In genomic region chr16:88451586-88452484, GRCh38 we compare ENCODE assay signal across 9 cellular contexts. TPM values are rescaled to one million over a fixed set of nuclear protein-coding genes. Genes with fewer than 3 reads are reported as not detected.
A peak's percentile ranks its signal among the peaks of the same experiment; 100 is the strongest.
DNase-seq lines count a peak whose midpoint lies in the region; FAIRE-seq and TF ChIP-seq lines count a peak whose summit lies in the region.
"Had no signal": no experiment of that assay in that cellular context is flagged by ENCODE, and none has a peak within 500 bp of the region (broad histone marks: within the 10 kb centered on the region; RNA-seq: fewer than 3 reads in every experiment).

No MANE protein-coding gene starts in this region.

- POLR2A ChIA-PET in endothelial cell of umbilical vein (lab: Charles Lee) = interaction anchor here (1.0 kb wide), 1 partner anchor 52 kb away, joined by 4 read pairs; no protein-coding TSS in a partner anchor

- H3K27ac ChIP-seq in Peyer's patch = peak overlapping the region in 2 of 4 donors; percentile 71 to 92
- H3K27ac ChIP-seq in endothelial cell of umbilical vein (ENCODE audit: insufficient read depth, low read depth, low read length) = peak overlapping the region; percentile 73
- H3K27ac ChIP-seq in smooth muscle cell (ENCODE audit: low read depth) = no peak overlapping the region

- H3K9me1 ChIP-seq in endothelial cell of umbilical vein (replicated peaks; ENCODE audit: control insufficient read depth, extremely low read depth, insufficient read depth, low read length) = no peaks in the 10 kb centered on the region

- peaks cover 10% of the 10 kb centered on the region for H3K79me2 ChIP-seq in endothelial cell of umbilical vein (ENCODE audit: control insufficient read depth, insufficient read depth, low read length)
- H3K79me2 ChIP-seq in smooth muscle cell (ENCODE audit: low read depth) = no peaks in the 10 kb centered on the region

- TF ChIP-seq CTCF in Peyer's patch (IDR thresholded peaks at IDR 0.05) = no peak
- no peak for TF ChIP-seq CTCF in endothelial cell of umbilical vein (IDR thresholded peaks at IDR 0.05; ENCODE audit: extremely low read depth in 1 of 2, insufficient read depth in 1 of 2, low read depth in 1 of 2, low read length in 2 of 2)
- no peak for TF ChIP-seq CTCF in smooth muscle cell (IDR thresholded peaks at IDR 0.05; ENCODE audit: borderline replicate concordance, insufficient read depth, poor library complexity, severe bottlenecking)
- no peak for TF ChIP-seq CTCF in D721Med (IDR thresholded peaks at IDR 0.05; ENCODE audit: insufficient read depth, missing control alignments)

- H3K36me3 ChIP-seq in Peyer's patch = no peaks in the 10 kb centered on the region
- no peaks in the 10 kb centered on the region for H3K36me3 ChIP-seq in endothelial cell of umbilical vein (ENCODE audit: control insufficient read depth in 2 of 2, extremely low read depth in 1 of 2, insufficient read depth in 2 of 2, low read length in 2 of 2)
- H3K36me3 ChIP-seq in smooth muscle cell (ENCODE audit: low read depth) = no peaks in the 10 kb centered on the region

- CTCF ChIA-PET in endothelial cell of umbilical vein (lab: Charles Lee) = interaction anchor here (1.0 to 1.7 kb wide), 5 partner anchors 8 to 48 kb away, joined by 3 to 5 read pairs (median 3); no protein-coding TSS in a partner anchor

- H3K4me2 ChIP-seq in endothelial cell of umbilical vein (ENCODE audit: insufficient read depth, low read length) (peak overlapping the region; percentile 53), smooth muscle cell (peak overlapping the region; percentile 71)

- 79% methylated on average over 29 of the region's 30 CpGs for WGBS in smooth muscle cell (ENCODE audit: low lambda C conversion rate)

- TF ChIP-seq POLR2A in Peyer's patch (IDR thresholded peaks at IDR 0.05) (no peak), endothelial cell of umbilical vein (IDR thresholded peaks at IDR 0.05; ENCODE audit: low read depth, low read length) (no peak)

- H3K4me3 ChIP-seq in Peyer's patch = peak overlapping the region in 3 of 4 donors; percentile 70 to 95 (median 74)
- no peak overlapping the region for H3K4me3 ChIP-seq in endothelial cell of umbilical vein (replicated peaks in 1 of 3; ENCODE audit: insufficient read depth in 1 of 3, low read depth in 1 of 3, low read length in 3 of 3)
- no peak overlapping the region for H3K4me3 ChIP-seq in smooth muscle cell

- no peak for FAIRE-seq in endothelial cell of umbilical vein (lab: Jason Lieb, UNC)
- no peak for FAIRE-seq in D721Med (lab: Jason Lieb, UNC)
- FAIRE-seq: A204.1 had no signal

- intact Hi-C loops in endothelial cell of umbilical vein (cut with micrococcal nuclease) = loop anchor here (2.0 to 5.0 kb wide), 2 partner anchors 75 to 120 kb away; partner anchors contain the start of gene ZC3H18

- no TSS peak for BruUV-seq in endothelial cell of umbilical vein (replicated peaks; lab: Mats Ljungman, UMichigan)

- H2AFZ ChIP-seq in endothelial cell of umbilical vein (ENCODE audit: low read depth, low read length) (peak overlapping the region; percentile 94), smooth muscle cell (ENCODE audit: low read depth) (no peak overlapping the region)

- H3F3A ChIP-seq in smooth muscle cell (ENCODE audit: low read depth) = no peaks in the 10 kb centered on the region

- H3K9ac ChIP-seq in endothelial cell of umbilical vein (replicated peaks; ENCODE audit: extremely low read depth, insufficient read depth, low read length) = no peak overlapping the region
- H3K9ac ChIP-seq in smooth muscle cell (ENCODE audit: low read depth) = no peak overlapping the region

- H4K20me1 ChIP-seq in endothelial cell of umbilical vein (replicated peaks; ENCODE audit: control insufficient read depth, extremely low read depth, insufficient read depth, low read length) (no peaks in the 10 kb centered on the region), smooth muscle cell (ENCODE audit: low read depth) (peaks cover 32% of the 10 kb centered on the region)

- no peaks in the 10 kb centered on the region for H3K9me3 ChIP-seq in Peyer's patch
- no peaks in the 10 kb centered on the region for H3K9me3 ChIP-seq in endothelial cell of umbilical vein (replicated peaks; ENCODE audit: control insufficient read depth, insufficient read depth, low read length)
- no peaks in the 10 kb centered on the region for H3K9me3 ChIP-seq in smooth muscle cell (replicated peaks; ENCODE audit: low read depth)

- no peaks in the 10 kb centered on the region for H3K27me3 ChIP-seq in Peyer's patch
- no peaks in the 10 kb centered on the region for H3K27me3 ChIP-seq in endothelial cell of umbilical vein (ENCODE audit: control insufficient read depth in 2 of 2, insufficient read depth in 2 of 2, low read length in 2 of 2)
- H3K27me3 ChIP-seq in smooth muscle cell (ENCODE audit: low read depth) = no peaks in the 10 kb centered on the region

- H3K4me1 ChIP-seq in Peyer's patch = peaks cover 0 to 40% (median 25%) of the 10 kb centered on the region in 4 donors
- H3K4me1 ChIP-seq in endothelial cell of umbilical vein (ENCODE audit: control insufficient read depth, extremely low read depth, insufficient read depth, low read length) = peaks cover 24% of the 10 kb centered on the region
- H3K4me1 ChIP-seq in smooth muscle cell (ENCODE audit: low read depth) = peaks cover 16% of the 10 kb centered on the region

- dilution Hi-C loops in endothelial cell of umbilical vein (cut with MboI; ENCODE audit: extremely low pct_ligation_motif_present, low sequenced_read_pairs) = no loop called here

- DNase-seq in DMS 273 (lab: John Stamatoyannopoulos, UW; ENCODE audit: unreplicated experiment) = peak; percentile 37
- no peak for DNase-seq in DMS 273 treated with DMSO at 0.1 percent for 48 hours (lab: John Stamatoyannopoulos, UW)
- DNase-seq in Peyer's patch = no peak
- peak; percentile 12 for DNase-seq in endothelial cell of umbilical vein (ENCODE audit: low read depth, low spot score)
- no peak for DNase-seq in smooth muscle cell (lab: John Stamatoyannopoulos, UW; ENCODE audit: unreplicated experiment)
- no peak for DNase-seq in D721Med (ENCODE audit: insufficient read length, low spot score)
- no peak for DNase-seq in COLO829 (ENCODE audit: low spot score)
- no peak for DNase-seq in SIG-M5 treated with dmso at 0.1 percent for 504 hours (lab: John Stamatoyannopoulos, UW; ENCODE audit: unreplicated experiment)

TF ChIP-seq in endothelial cell of umbilical vein, 7 proteins besides CTCF, POLR2A, EP300 and RAD21:
- no peak for TF ChIP-seq JUN (IDR thresholded peaks at IDR 0.05; ENCODE audit: borderline replicate concordance, insufficient read depth, insufficient read length, low read depth)
- TF ChIP-seq MAX (IDR thresholded peaks at IDR 0.05; ENCODE audit: insufficient read depth, insufficient read length) = no peak
- TF ChIP-seq GATA2 (IDR thresholded peaks at IDR 0.05; ENCODE audit: insufficient read depth, insufficient read length, low read depth, low read length) = no peak
- no peak for TF ChIP-seq POLR2AphosphoS5 (IDR thresholded peaks at IDR 0.05; ENCODE audit: insufficient read depth, low read depth, low read length)
- no peak for TF ChIP-seq MYC (IDR thresholded peaks at IDR 0.05; ENCODE audit: low read depth, low read length)
- no peak for TF ChIP-seq EZH2 (IDR thresholded peaks at IDR 0.05; ENCODE audit: borderline replicate concordance, low read depth, low read length, severe bottlenecking)
- TF ChIP-seq FOS (IDR thresholded peaks at IDR 0.05; ENCODE audit: borderline replicate concordance, insufficient read depth, low read length) = no peak

RNA-seq across cellular contexts. Expression of gene ZFPM1, which starts 1.2 kb away (rescaled TPM):
- total RNA-seq in Peyer's patch (1 to 10 TPM; 3.0 to 7.9 (median 4.9) TPM), endothelial cell of umbilical vein (7.5 and 8.2 TPM in 2 replicates), smooth muscle cell (0.99 and 1.2 TPM in 2 replicates)
- polyA plus RNA-seq in endothelial cell of umbilical vein (0.37 and 0.72 TPM in 2 replicates), smooth muscle cell (4.9 and 6.6 TPM in 2 replicates)
- polyA plus RNA-seq in endothelial cell of umbilical vein (2011; cell fraction: cytosol; rRNA removed) = 0.40 and 0.87 TPM in 2 replicates
- 1.8 and 2.1 TPM in 2 replicates for polyA plus RNA-seq in endothelial cell of umbilical vein (2011; cell fraction: nucleus; rRNA removed)
- 2.3 and 5.3 TPM in 2 replicates for polyA plus RNA-seq in endothelial cell of umbilical vein (2012)
- 0.36 and 0.66 TPM in 2 replicates for polyA minus RNA-seq in endothelial cell of umbilical vein
- polyA minus RNA-seq in endothelial cell of umbilical vein (2011; cell fraction: cytosol; rRNA and poly(A)+ RNA removed) = 2.8 TPM
- polyA minus RNA-seq in endothelial cell of umbilical vein (2011; cell fraction: nucleus; rRNA and poly(A)+ RNA removed) = 1.4 and 4.4 TPM in 2 replicates

Comparison
In these comparisons a context has a peak if more than half of its experiments do, and no peak if none do; other contexts are left out.
1. DNase-seq: peak in DMS 273 (single experiment) and endothelial cell of umbilical vein (single experiment); none in DMS 273 treated with DMSO at 0.1 percent for 48 hours (single experiment), Peyer's patch (0 of 3), smooth muscle cell (single experiment), D721Med (single experiment), COLO829 (single experiment) and SIG-M5 treated with dmso at 0.1 percent for 504 hours (single experiment).
2. H3K4me3 ChIP-seq: peak in Peyer's patch (3 of 4); none in endothelial cell of umbilical vein (0 of 3) and smooth muscle cell (single experiment).